ENCODE assay signal across 9 cellular contexts in the genomic region with DNA sequence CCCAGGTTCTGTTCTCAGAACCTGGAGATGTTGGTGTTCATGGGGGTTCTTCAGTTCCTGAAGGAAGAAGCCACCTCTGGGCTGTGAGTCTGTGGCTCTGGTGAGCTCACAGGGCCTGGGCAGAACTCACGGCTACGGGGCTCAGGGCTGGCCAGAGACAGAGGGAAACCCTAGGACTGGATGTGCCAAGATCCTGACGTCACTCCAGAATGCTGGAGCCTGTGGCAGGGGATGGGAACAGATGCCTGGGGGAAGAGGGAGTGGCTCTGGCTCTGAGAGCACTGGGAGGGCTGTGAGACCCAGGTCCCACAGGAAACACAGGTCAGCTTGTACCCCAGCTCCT. TPM values are rescaled to one million over a fixed set of nuclear protein-coding genes. Genes with fewer than 3 reads are reported as not detected.
DNase-seq lines count a peak whose midpoint lies in the region; ATAC-seq and TF ChIP-seq lines count a peak whose summit lies in the region.
"Had no signal": no experiment of that assay in that cellular context is flagged by ENCODE, and none has a peak within 500 bp of the region (broad histone marks: within the 10 kb centered on the region; RNA-seq: fewer than 3 reads in every experiment).

A gene (minus strand): TSS at position 214 of the 343 bp plus-strand sequence.

- H3K36me3 Mint-ChIP-seq in CD4-positive, CD25-positive, alpha-beta regulatory T cell: no peaks in the 10 kb centered on the region

- H3K27ac Mint-ChIP-seq in CD4-positive, CD25-positive, alpha-beta regulatory T cell: peak within 1 kb of the TSS in 2 of 3 donors; percentile 18 to 86

- no peaks in the 10 kb centered on the region for H3K27me3 ChIP-seq in CD4-positive, CD25-positive, alpha-beta regulatory T cell (ENCODE audit: control insufficient read depth, insufficient read depth, low read length)
- no peaks in the 10 kb centered on the region for H3K27me3 ChIP-seq in MG63
- H3K27me3 ChIP-seq in WERI-Rb-1 (ENCODE audit: insufficient read depth, low read depth, severe bottlenecking): no peaks in the 10 kb centered on the region
- H3K27me3 ChIP-seq: Peyer's patch had no signal

- H3K27me3 Mint-ChIP-seq in CD4-positive, CD25-positive, alpha-beta regulatory T cell: peaks cover 5% of the 10 kb centered on the region

- no peaks in the 10 kb centered on the region for H3K9me3 Mint-ChIP-seq in CD4-positive, CD25-positive, alpha-beta regulatory T cell

- H3K4me3 ChIP-seq in CD4-positive, CD25-positive, alpha-beta regulatory T cell (ENCODE audit: low read depth, low read length): no peak within 1 kb of the TSS
- H3K4me3 ChIP-seq in MG63 (no peak within 1 kb of the TSS), cardiac fibroblast (replicated peaks in 1 of 2; ENCODE audit: low read depth in 2 of 2, low read length in 2 of 2) (no peak within 1 kb of the TSS), WERI-Rb-1 (ENCODE audit: low read depth, low read length) (no peak within 1 kb of the TSS)
- H3K4me3 ChIP-seq: Peyer's patch had no signal

- TF ChIP-seq CTCF in cardiac fibroblast (IDR thresholded peaks at IDR 0.05; ENCODE audit: low read depth, low read length) (no peak), WERI-Rb-1 (IDR thresholded peaks at IDR 0.05; ENCODE audit: low read depth, low read length) (no peak)

- H3K4me1 Mint-ChIP-seq in CD4-positive, CD25-positive, alpha-beta regulatory T cell: peaks cover 0 to 6% (median 1%) of the 10 kb centered on the region in 4 donors

- no peak for ATAC-seq in CD4-positive, CD25-positive, alpha-beta regulatory T cell (ENCODE audit: low read depth in 2 of 2)

- H3K27ac ChIP-seq in CD4-positive, CD25-positive, alpha-beta regulatory T cell (ENCODE audit: insufficient read depth, low read length, poor library complexity, severe bottlenecking): no peak within 1 kb of the TSS
- no peak within 1 kb of the TSS; the same call in 1 of the 2 replicates for H3K27ac ChIP-seq in WERI-Rb-1
- H3K27ac ChIP-seq: Peyer's patch had no signal

- H3K4me3 Mint-ChIP-seq in CD4-positive, CD25-positive, alpha-beta regulatory T cell: peak within 1 kb of the TSS in 3 of 4 donors; percentile 44 to 77 (median 58)

- no peaks in the 10 kb centered on the region for H3K9me3 ChIP-seq in CD4-positive, CD25-positive, alpha-beta regulatory T cell (ENCODE audit: control insufficient read depth in 2 of 2, low read length in 2 of 2)
- no peaks in the 10 kb centered on the region for H3K9me3 ChIP-seq in MG63
- no peaks in the 10 kb centered on the region for H3K9me3 ChIP-seq in WERI-Rb-1 (ENCODE audit: severe bottlenecking)
- H3K9me3 ChIP-seq: Peyer's patch had no signal

- H3K4me1 ChIP-seq in CD4-positive, CD25-positive, alpha-beta regulatory T cell (ENCODE audit: control insufficient read depth, insufficient read depth, low read length, poor library complexity, severe bottlenecking): no peaks in the 10 kb centered on the region
- H3K4me1 ChIP-seq: Peyer's patch had no signal

- DNase-seq in CD4-positive, CD25-positive, alpha-beta regulatory T cell: no peak
- peak; percentile 84 for DNase-seq in MG63
- DNase-seq in cardiac fibroblast (ENCODE audit: low read depth in 2 of 2): peak; percentile 69 to 83
- DNase-seq in medulla oblongata (ENCODE audit: extremely low spot score): peak; percentile 46
- no peak for DNase-seq in NCI-H1105 treated with DMSO at 0.1 percent for 48 hours (lab: John Stamatoyannopoulos, UW)
- no peak for DNase-seq in NCI-H748 (lab: John Stamatoyannopoulos, UW; ENCODE audit: unreplicated experiment)
- no peak for DNase-seq in WERI-Rb-1
- no peak for DNase-seq in NCI-H187 treated with DMSO at 0.1 percent for 48 hours (lab: John Stamatoyannopoulos, UW)
- DNase-seq: Peyer's patch had no signal

- H3K36me3 ChIP-seq in CD4-positive, CD25-positive, alpha-beta regulatory T cell (ENCODE audit: control insufficient read depth, insufficient read depth, low read length): no peaks in the 10 kb centered on the region
- H3K36me3 ChIP-seq in MG63 (no peaks in the 10 kb centered on the region), WERI-Rb-1 (no peaks in the 10 kb centered on the region)
- H3K36me3 ChIP-seq: Peyer's patch had no signal

RNA-seq across cellular contexts. Expression of the gene that starts here (rescaled TPM):
- total RNA-seq in CD4-positive, CD25-positive, alpha-beta regulatory T cell: 2.3 TPM
- under 1 TPM; 0.43 to 0.59 (median 0.49) TPM for polyA plus RNA-seq in CD4-positive, CD25-positive, alpha-beta regulatory T cell
- total RNA-seq in MG63 (2014; rRNA removed; shearing (Covaris generic); ENCODE audit: low replicate concordance): not detected in 2 replicates

Comparison
In these comparisons a context has a peak if more than half of its experiments do, and no peak if none do; other contexts are left out.
1. Peak in DNase-seq in MG63; RNA of the gene not detected or under 1 TPM.
2. DNase-seq: peak in cardiac fibroblast (2 of 2) and medulla oblongata (single experiment); none in CD4-positive, CD25-positive, alpha-beta regulatory T cell (0 of 3), NCI-H1105 treated with DMSO at 0.1 percent for 48 hours (single experiment), NCI-H748 (single experiment), WERI-Rb-1 (single experiment) and NCI-H187 treated with DMSO at 0.1 percent for 48 hours (single experiment).